ENCODE assay signal across 1 cellular context in the genomic region with DNA sequence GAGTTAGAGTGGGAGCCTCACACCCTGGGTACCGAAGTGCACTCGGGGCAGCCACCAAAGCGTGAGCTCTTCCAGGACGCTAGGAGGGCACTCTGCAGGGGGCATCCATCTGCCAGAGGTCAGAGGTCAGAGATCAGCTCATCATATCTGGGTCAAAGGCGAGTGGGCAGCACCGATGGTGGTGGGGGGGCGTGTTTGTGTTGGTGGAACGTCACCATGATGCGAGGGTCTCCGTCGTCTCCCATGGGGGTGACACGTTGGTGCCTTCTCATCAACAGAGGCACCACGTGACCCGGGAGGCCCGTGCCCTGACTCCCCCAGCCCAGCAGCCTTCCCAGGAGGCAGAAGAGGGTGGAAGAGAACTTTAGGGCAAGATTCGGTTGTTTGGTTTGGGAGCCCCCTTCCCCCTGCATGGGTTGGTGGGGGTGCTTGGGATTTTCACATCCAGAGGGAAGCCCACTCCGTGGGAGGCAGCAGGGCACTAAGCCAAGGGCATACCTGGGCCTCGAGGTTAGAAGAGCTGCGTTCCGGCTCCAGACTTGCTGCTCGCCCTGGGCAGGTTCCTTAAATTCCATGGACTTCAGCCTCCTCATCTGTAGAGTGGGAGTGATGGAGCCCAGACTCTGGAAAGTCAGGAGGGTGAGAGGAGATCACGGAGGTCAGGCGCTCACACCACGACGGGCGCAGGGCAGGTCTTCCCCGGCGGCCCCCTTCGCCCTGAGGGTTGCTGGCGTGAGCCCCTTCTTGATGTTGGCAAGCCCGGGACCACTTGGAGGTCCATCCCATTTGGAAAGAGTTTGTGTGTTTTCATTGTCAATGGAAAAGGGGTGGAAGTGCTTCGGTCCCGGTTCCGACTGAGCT.
A peak's percentile ranks its signal among the peaks of the same experiment; 100 is the strongest.
TF ChIP-seq lines count a peak whose summit lies in the region.

No MANE protein-coding gene starts in this region.

TF ChIP-seq in GM12878, 131 proteins besides CTCF, POLR2A, EP300 and RAD21:
- TF ChIP-seq NR2C1 (IDR thresholded peaks at IDR 0.05) (peak; percentile 34; the same call in 1 of the 2 replicates), LARP7 (IDR thresholded peaks at IDR 0.05) (no peak)
